ENCODE assay signal across 2 cellular contexts in genomic region chr10:17181751-17182150, GRCh38.
TF ChIP-seq lines count a peak whose summit lies in the region.

No MANE protein-coding gene starts in this region.

TF ChIP-seq in IMR-90, 13 proteins besides CTCF, POLR2A, EP300 and RAD21 (continued from another document):
- TF ChIP-seq ELK1 (IDR thresholded peaks at IDR 0.05; ENCODE audit: borderline replicate concordance, low read depth, low read length), result no peak
- no peak for TF ChIP-seq BHLHE40 (IDR thresholded peaks at IDR 0.05; ENCODE audit: low read depth, low read length)
- TF ChIP-seq MXI1 (IDR thresholded peaks at IDR 0.05; ENCODE audit: borderline replicate concordance, low read depth, low read length), result no peak
- no peak for TF ChIP-seq FOS (IDR thresholded peaks at IDR 0.05; ENCODE audit: low read depth, low read length)
- TF ChIP-seq SMC3 (IDR thresholded peaks at IDR 0.05; ENCODE audit: low read depth, low read length), result no peak
- no peak for TF ChIP-seq RFX5 (IDR thresholded peaks at IDR 0.05; ENCODE audit: low read depth, low read length)

TF ChIP-seq in WTC11, 78 proteins besides CTCF, POLR2A, EP300 and RAD21:
- no peak for TF ChIP-seq ZNF281 (CRISPR knock-in tag; IDR thresholded peaks at IDR 0.05)
- TF ChIP-seq SOX15 (CRISPR knock-in tag; IDR thresholded peaks at IDR 0.05), result no peak
- TF ChIP-seq GABPB1 (CRISPR knock-in tag; IDR thresholded peaks at IDR 0.05), result no peak
- TF ChIP-seq ARID4B (CRISPR knock-in tag; IDR thresholded peaks at IDR 0.05; ENCODE audit: borderline replicate concordance), result no peak
- no peak for TF ChIP-seq AFF4 (CRISPR knock-in tag; IDR thresholded peaks at IDR 0.05; ENCODE audit: borderline replicate concordance)
- TF ChIP-seq ZNF138 (CRISPR knock-in tag; conservative IDR thresholded peaks at IDR 0.05), result no peak
- no peak for TF ChIP-seq ATF6 (CRISPR knock-in tag; IDR thresholded peaks at IDR 0.05)
- no peak for TF ChIP-seq ZMAT4 (CRISPR knock-in tag; IDR thresholded peaks at IDR 0.05)
- no peak for TF ChIP-seq ZNF532 (CRISPR knock-in tag; IDR thresholded peaks at IDR 0.05; ENCODE audit: borderline replicate concordance)
- TF ChIP-seq ELF4 (CRISPR knock-in tag; IDR thresholded peaks at IDR 0.05; ENCODE audit: low read depth), result no peak
- no peak for TF ChIP-seq TEAD4 (CRISPR knock-in tag; IDR thresholded peaks at IDR 0.05)
- no peak for TF ChIP-seq USF2 (CRISPR knock-in tag; IDR thresholded peaks at IDR 0.05)
- no peak for TF ChIP-seq ZBTB43 (CRISPR knock-in tag; IDR thresholded peaks at IDR 0.05)
- TF ChIP-seq TP53 (CRISPR knock-in tag; IDR thresholded peaks at IDR 0.05), result no peak
- TF ChIP-seq FOXP1 (CRISPR knock-in tag; IDR thresholded peaks at IDR 0.05; ENCODE audit: borderline replicate concordance), result no peak
- no peak for TF ChIP-seq IRF1 (CRISPR knock-in tag; IDR thresholded peaks at IDR 0.05)
- TF ChIP-seq SP1 (CRISPR knock-in tag; conservative IDR thresholded peaks at IDR 0.05), result no peak
- no peak for TF ChIP-seq ZNF416 (CRISPR knock-in tag; IDR thresholded peaks at IDR 0.05)
- TF ChIP-seq NFE2L1 (CRISPR knock-in tag; IDR thresholded peaks at IDR 0.05), result no peak
- TF ChIP-seq ATF2 (CRISPR knock-in tag; IDR thresholded peaks at IDR 0.05; ENCODE audit: borderline replicate concordance, low read depth), result no peak
